ENCODE assay signal across 19 cellular contexts in the genomic region with DNA sequence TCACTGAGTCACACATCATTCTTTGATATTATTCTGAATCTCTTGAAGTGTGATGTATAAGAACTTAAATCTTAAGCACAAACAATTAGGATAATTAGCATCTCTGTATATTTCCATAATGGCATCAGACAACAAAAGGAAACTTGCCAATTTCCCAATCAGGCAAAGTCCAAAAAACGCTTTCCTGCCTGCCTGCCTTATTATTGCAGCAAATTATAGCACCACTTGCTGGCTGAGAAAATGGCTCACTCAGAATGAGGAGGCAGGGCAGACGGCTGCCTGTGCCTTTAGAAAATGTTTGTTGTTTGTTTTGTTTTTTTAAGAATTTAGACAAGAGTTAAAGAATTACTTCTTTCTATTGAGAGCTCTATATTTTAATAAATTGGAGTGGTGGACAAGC. TPM values are rescaled to one million over a fixed set of nuclear protein-coding genes. Genes with fewer than 3 reads are reported as not detected.
A peak's percentile ranks its signal among the peaks of the same experiment; 100 is the strongest.
DNase-seq lines count a peak whose midpoint lies in the region; ATAC-seq and TF ChIP-seq lines count a peak whose summit lies in the region.
"Had no signal": no experiment of that assay in that cellular context is flagged by ENCODE, and none has a peak within 500 bp of the region (broad histone marks: within the 10 kb centered on the region; RNA-seq: fewer than 3 reads in every experiment).

No MANE protein-coding gene starts in this region.

- TF ChIP-seq CTCF in OCI-LY3 (IDR thresholded peaks at IDR 0.05; ENCODE audit: low read depth, low read length), result peak; percentile 16; the same call in 1 of the 2 replicates
- no peak for TF ChIP-seq CTCF in MCF 10A (IDR thresholded peaks at IDR 0.05; ENCODE audit: unreplicated experiment)
- TF ChIP-seq CTCF in PC-3 (conservative IDR thresholded peaks at IDR 0.05; ENCODE audit: low read depth, low read length), result no peak
- no peak for TF ChIP-seq CTCF in endodermal cell (conservative IDR thresholded peaks at IDR 0.05)

- intact Hi-C loops in MCF 10A (cut with micrococcal nuclease), result no loop called here
- intact Hi-C loops in PC-3 (cut with micrococcal nuclease), result no loop called here

- H3K9ac ChIP-seq in OCI-LY3 (ENCODE audit: low read length) (no peak overlapping the region), PC-3 (ENCODE audit: low read length) (no peak overlapping the region), endodermal cell (ENCODE audit: extremely low read depth, low read length, poor library complexity, severe bottlenecking) (no peak overlapping the region)
- H3K9ac ChIP-seq: GM23248 had no signal

- H3K27me3 Mint-ChIP-seq in MCF 10A (ENCODE audit: insufficient read depth, unreplicated experiment), result no peaks in the 10 kb centered on the region
- H3K27me3 Mint-ChIP-seq in endodermal cell (ENCODE audit: insufficient read depth), result no peaks in the 10 kb centered on the region

- H3K4me2 ChIP-seq in OCI-LY3 (ENCODE audit: low read length) (no peak overlapping the region), PC-3 (ENCODE audit: low read length) (no peak overlapping the region)
- H3K4me2 ChIP-seq: A549 had no signal

- H3K27ac Mint-ChIP-seq in MCF 10A (ENCODE audit: low read depth, unreplicated experiment), result no peak overlapping the region
- no peak overlapping the region for H3K27ac Mint-ChIP-seq in endodermal cell
- H3K27ac Mint-ChIP-seq: CD4-positive, alpha-beta memory T cell had no signal

- no TSS peak for BruUV-seq in MCF 10A (replicated peaks; lab: Mats Ljungman, UMichigan)
- BruUV-seq in PC-3 (replicated peaks; lab: Mats Ljungman, UMichigan), result no TSS peak

- WGBS in endodermal cell (ENCODE audit: insufficient coverage in 1 of 2, insufficient read length in 1 of 2), 2 experiments, result 84 to 100% methylated on average over 2 of the region's 2 CpGs

- H3K27ac ChIP-seq in OCI-LY3 (ENCODE audit: low read length) (no peak overlapping the region), PC-3 (ENCODE audit: low read length) (no peak overlapping the region), endodermal cell (ENCODE audit: low read depth, low read length) (no peak overlapping the region)
- H3K27ac ChIP-seq: A549, GM23248 had no signal

- H4K20me1 ChIP-seq in OCI-LY3 (ENCODE audit: insufficient read depth, low read length) (no peaks in the 10 kb centered on the region), PC-3 (ENCODE audit: low read length) (no peaks in the 10 kb centered on the region)

- H3K4me3 ChIP-seq in OCI-LY3 (ENCODE audit: low read length) (no peak overlapping the region), PC-3 (ENCODE audit: low read length) (no peak overlapping the region), endodermal cell (ENCODE audit: low read length) (no peak overlapping the region)
- H3K4me3 ChIP-seq: A549, GM23248 had no signal

- CTCF ChIA-PET in MCF 10A (lab: Yijun Ruan, JAX) (no interaction called here), PC-3 (lab: Charles Lee) (no interaction called here)

- peak; percentile 77 for ATAC-seq in left lobe of liver
- no peak for ATAC-seq in PC-3
- ATAC-seq: A549 had no signal

- no peaks in the 10 kb centered on the region for H3K9me2 ChIP-seq in PC-3 (replicated peaks; ENCODE audit: low read length)

- no peaks in the 10 kb centered on the region for H3K4me1 Mint-ChIP-seq in MCF 10A (ENCODE audit: insufficient read depth, unreplicated experiment)
- H3K4me1 Mint-ChIP-seq in endodermal cell, result no peaks in the 10 kb centered on the region
- H3K4me1 Mint-ChIP-seq: CD4-positive, alpha-beta memory T cell had no signal

- POLR2A ChIA-PET in MCF 10A (lab: Yijun Ruan, JAX) (no interaction called here), PC-3 (lab: Charles Lee; ENCODE audit: unreplicated experiment) (no interaction called here)

- no peak overlapping the region for H2AFZ ChIP-seq in OCI-LY3 (ENCODE audit: low read depth, low read length)
- H2AFZ ChIP-seq in PC-3 (ENCODE audit: low read length), result no peak overlapping the region
- H2AFZ ChIP-seq: GM23248 had no signal

- H3K27me3 ChIP-seq in OCI-LY3 (ENCODE audit: low read depth, low read length) (no peaks in the 10 kb centered on the region), PC-3 (ENCODE audit: low read length) (no peaks in the 10 kb centered on the region), endodermal cell (ENCODE audit: control insufficient read depth, insufficient read depth, low read length, poor library complexity, severe bottlenecking) (peaks cover 3% of the 10 kb centered on the region)

- H3K4me1 ChIP-seq in OCI-LY3 (ENCODE audit: low read length) (no peaks in the 10 kb centered on the region), PC-3 (ENCODE audit: insufficient read depth, low read length) (no peaks in the 10 kb centered on the region), endodermal cell (ENCODE audit: control insufficient read depth, insufficient read depth, low read length) (no peaks in the 10 kb centered on the region)
- H3K4me1 ChIP-seq: A549 had no signal

- DNase-seq in Ammon's horn (ENCODE audit: low spot score), result peak; percentile 16
- no peak for DNase-seq in left lobe of liver (ENCODE audit: low spot score)
- DNase-seq in MCF 10A (ENCODE audit: unreplicated experiment), result no peak
- DNase-seq in PC-3, result no peak
- no peak for DNase-seq in endodermal cell
- DNase-seq: 8988T; ACHN; AML-193; C1 segment of cervical spinal cord; Calu3; CD4-positive, alpha-beta memory T cell; COR-L47; DMS53; DMS79 treated with DMSO at 0.1 percent for 48 hours; GM23248; H7; HCEC 1CT had no signal

- no peaks in the 10 kb centered on the region for H3F3A ChIP-seq in PC-3 (ENCODE audit: low read length, unreplicated experiment)

- no peaks in the 10 kb centered on the region for H3K79me2 ChIP-seq in OCI-LY3 (ENCODE audit: low read length)
- H3K79me2 ChIP-seq in PC-3 (ENCODE audit: low read length), result no peaks in the 10 kb centered on the region

- no peaks in the 10 kb centered on the region for H3K9me3 ChIP-seq in OCI-LY3 (ENCODE audit: insufficient read depth, low read length)
- no peaks in the 10 kb centered on the region for H3K9me3 ChIP-seq in PC-3 (ENCODE audit: low read length)
- no peaks in the 10 kb centered on the region for H3K9me3 ChIP-seq in endodermal cell (ENCODE audit: control insufficient read depth, low read length)
- H3K9me3 ChIP-seq: A549 had no signal

- H3K9me3 Mint-ChIP-seq in MCF 10A (ENCODE audit: unreplicated experiment) (no peaks in the 10 kb centered on the region), endodermal cell (no peaks in the 10 kb centered on the region)

- H3K36me3 ChIP-seq in OCI-LY3 (replicated peaks; ENCODE audit: low read depth, low read length), result no peaks in the 10 kb centered on the region
- no peaks in the 10 kb centered on the region for H3K36me3 ChIP-seq in PC-3 (ENCODE audit: low read depth, low read length)
- H3K36me3 ChIP-seq in endodermal cell (ENCODE audit: control insufficient read depth, insufficient read depth, low read length), result no peaks in the 10 kb centered on the region

- H3K36me3 Mint-ChIP-seq in MCF 10A (ENCODE audit: insufficient read depth, unreplicated experiment) (no peaks in the 10 kb centered on the region), endodermal cell (ENCODE audit: low read depth) (no peaks in the 10 kb centered on the region)

- H3K4me3 Mint-ChIP-seq in MCF 10A (ENCODE audit: unreplicated experiment) (no peak overlapping the region), endodermal cell (no peak overlapping the region)
- H3K4me3 Mint-ChIP-seq: CD4-positive, alpha-beta memory T cell had no signal

RNA-seq across cellular contexts. Expression of gene NR3C2, which starts 27.7 kb away (rescaled TPM):
- total RNA-seq in left lobe of liver (12.0 TPM), MCF 10A (2022) (0.21 and 0.34 TPM in 2 replicates), PC-3 (2014; rRNA removed) (1.2 and 2.8 TPM in 2 replicates), endodermal cell (under 1 TPM; 0.44 to 0.82 TPM)
- polyA plus RNA-seq in endodermal cell (2013, experiment 1 of 2), result 0.25 TPM
- 0.21 TPM for polyA plus RNA-seq in endodermal cell (2013, experiment 2 of 2)
- total RNA-seq: GM23248 had no signal
